ENCODE assay signal across 23 cellular contexts in the genomic region with DNA sequence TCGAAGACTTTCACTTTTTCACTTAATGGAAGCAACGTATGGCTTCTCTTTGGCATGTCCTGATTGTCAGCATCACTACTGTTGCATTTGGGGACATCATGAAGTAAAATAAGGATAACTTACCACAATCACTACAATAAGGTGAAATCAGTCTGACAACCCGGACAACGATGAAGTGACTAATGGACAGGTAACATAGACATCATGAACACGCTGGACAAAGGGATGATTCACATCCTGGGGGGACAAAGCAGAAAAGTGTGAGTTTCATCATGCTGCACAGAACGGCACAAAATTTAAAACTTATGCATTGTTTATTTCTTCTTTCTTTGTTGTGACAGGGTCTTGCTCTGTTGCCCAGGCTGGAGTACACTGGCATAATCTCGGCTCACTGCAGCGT.
"Had no signal": no experiment of that assay in that cellular context is flagged by ENCODE, and none has a peak within 500 bp of the region (broad histone marks: within the 10 kb centered on the region; RNA-seq: fewer than 3 reads in every experiment).

No MANE protein-coding gene starts in this region.

- H3K27me3 ChIP-seq: colonic mucosa, gastroesophageal sphincter, spleen, testis, tibial nerve, upper lobe of right lung, vagina had no signal

- DNase-seq: colonic mucosa; dermis blood vessel endothelial cell; glutamatergic neuron; islet precursor cell; left colon; left ventricle myocardium superior; naive thymus-derived CD4-positive, alpha-beta T cell; nephron progenitor cell; spleen; stimulated activated CD4-positive, alpha-beta T cell treated with anti-CD3 and anti-CD28 coated beads, Interleukin-15, amount 100 ng/mL, for 24 hours; stimulated activated CD4-positive, alpha-beta T cell treated with anti-CD3 and anti-CD28 coated beads, Interleukin-1b, Interleukin-23, amount 100 ng/mL, for 48 hours; stimulated activated CD4-positive, alpha-beta T cell treated with anti-CD3 and anti-CD28 coated beads, Interleukin-4, amount 100 ng/mL, for 24 hours; testis; upper lobe of right lung had no signal

- H3K9me3 ChIP-seq: colonic mucosa, esophagus muscularis mucosa, gastroesophageal sphincter, prostate gland, spleen, testis, tibial nerve, upper lobe of right lung, vagina had no signal

- ATAC-seq: gastroesophageal sphincter; left colon; left ventricle myocardium superior; naive thymus-derived CD4-positive, alpha-beta T cell; sciatic nerve; stimulated activated memory B cell treated with anti-CD40 and anti-IgM and Interleukin-4, amounts not matched to agents 10 μg/mL and 1 μg/mL and 100 μg/mL, for 72 hours; upper lobe of right lung had no signal

- H3K4me3 ChIP-seq: colonic mucosa, esophagus muscularis mucosa, gastroesophageal sphincter, lung, prostate gland, spleen, testis, tibial nerve, upper lobe of right lung, vagina had no signal

- H3K4me1 ChIP-seq: colonic mucosa, esophagus muscularis mucosa, gastroesophageal sphincter, parathyroid adenoma, prostate gland, spleen, testis, tibial nerve, upper lobe of right lung, vagina had no signal

- H3K36me3 ChIP-seq: colonic mucosa, esophagus muscularis mucosa, gastroesophageal sphincter, prostate gland, spleen, tibial nerve, upper lobe of right lung, vagina had no signal

- H3K27ac ChIP-seq: colonic mucosa, esophagus muscularis mucosa, gastroesophageal sphincter, parathyroid adenoma, prostate gland, spleen, testis, tibial nerve, upper lobe of right lung, vagina had no signal
